10 cellular contexts compared by ENCODE assay signal in the genomic region with DNA sequence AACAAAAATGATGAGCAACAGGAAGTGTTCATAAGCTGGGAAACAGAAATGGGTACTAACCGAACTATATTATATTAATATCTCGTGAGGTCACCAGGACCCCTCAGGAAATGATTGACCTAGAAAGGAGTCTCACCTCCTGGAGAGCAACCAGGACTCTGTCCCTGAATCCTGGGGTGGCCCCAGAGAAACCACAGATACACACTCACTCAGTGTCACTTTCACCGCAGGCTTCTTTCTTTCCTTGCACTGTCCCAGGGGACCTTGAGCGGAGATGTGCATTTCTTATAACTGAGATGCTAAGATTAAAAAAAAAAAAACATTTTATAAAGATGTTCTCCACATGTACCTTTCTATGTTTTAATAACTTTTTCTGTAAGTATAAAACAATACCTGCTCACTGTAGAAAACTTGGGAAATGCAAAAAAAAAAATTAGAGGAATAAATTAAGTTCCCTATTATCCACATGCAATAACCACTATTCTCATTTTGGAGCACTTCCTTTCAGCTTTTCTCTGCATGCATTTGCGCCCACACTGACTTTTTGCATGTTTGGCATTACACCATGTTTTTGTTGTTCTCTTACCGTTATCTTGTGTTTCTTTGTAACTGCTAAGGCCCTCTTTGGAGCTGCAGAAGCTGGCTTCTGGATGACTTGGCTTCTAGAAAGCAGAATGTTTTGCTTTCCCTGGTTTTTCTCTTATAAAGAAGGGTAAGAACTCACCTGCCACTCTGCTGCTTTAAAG. TPM values are rescaled to one million over a fixed set of nuclear protein-coding genes. Genes with fewer than 3 reads are reported as not detected.
DNase-seq lines count a peak whose midpoint lies in the region; ATAC-seq, FAIRE-seq and TF ChIP-seq lines count a peak whose summit lies in the region.
"Had no signal": no experiment of that assay in that cellular context is flagged by ENCODE, and none has a peak within 500 bp of the region (broad histone marks: within the 10 kb centered on the region; RNA-seq: fewer than 3 reads in every experiment).

No MANE protein-coding gene starts in this region.

- peak; percentile 76 for FAIRE-seq in GM19239 (lab: Jason Lieb, UNC)

- peak overlapping the region; percentile 50 for H3K9ac ChIP-seq in adipocyte (ENCODE audit: low read length)

- peaks cover 13 to 22% (median 19%) of the 10 kb centered on the region in 4 donors for H3K4me1 Mint-ChIP-seq in CD4-positive, alpha-beta memory T cell
- peaks cover 22% of the 10 kb centered on the region for H3K4me1 Mint-ChIP-seq in activated CD8-positive, alpha-beta T cell treated with anti-CD3 and anti-CD28 coated beads for 36 hours (ENCODE audit: low read depth)

- H3K79me2 ChIP-seq in ACC112 (ENCODE audit: control insufficient read depth, insufficient read depth, low read length, unreplicated experiment) = peaks cover 35% of the 10 kb centered on the region

- H3K9me3 ChIP-seq in adipocyte (ENCODE audit: control insufficient read depth, low read length) (no peaks in the 10 kb centered on the region), upper lobe of left lung (no peaks in the 10 kb centered on the region)
- no peaks in the 10 kb centered on the region for H3K9me3 ChIP-seq in CD4-positive, alpha-beta memory T cell (ENCODE audit: control insufficient read depth in 1 of 2, low read length in 2 of 2)
- H3K9me3 ChIP-seq: gastroesophageal sphincter had no signal

- no peak overlapping the region for H2AFZ ChIP-seq in ACC112 (ENCODE audit: low read length, unreplicated experiment)

- H3K27me3 ChIP-seq in ACC112 (ENCODE audit: insufficient read depth, low read length) = no peaks in the 10 kb centered on the region
- no peaks in the 10 kb centered on the region for H3K27me3 ChIP-seq in adipocyte (replicated peaks; ENCODE audit: control insufficient read depth, insufficient read depth, low read length)
- no peaks in the 10 kb centered on the region for H3K27me3 ChIP-seq in CD4-positive, alpha-beta memory T cell (ENCODE audit: insufficient read depth, low read length)
- H3K27me3 ChIP-seq in upper lobe of left lung = no peaks in the 10 kb centered on the region
- H3K27me3 ChIP-seq: gastroesophageal sphincter had no signal

- TF ChIP-seq POLR2A in upper lobe of left lung (IDR thresholded peaks at IDR 0.05) = no peak

- peaks cover 56% of the 10 kb centered on the region for H3K4me1 ChIP-seq in ACC112 (ENCODE audit: control insufficient read depth, insufficient read depth, low read length, unreplicated experiment)
- H3K4me1 ChIP-seq in adipocyte (ENCODE audit: control insufficient read depth, insufficient read depth, low read length) = peaks cover 75% of the 10 kb centered on the region
- H3K4me1 ChIP-seq in CD4-positive, alpha-beta memory T cell (ENCODE audit: insufficient read depth, low read length) = peaks cover 6% of the 10 kb centered on the region
- peaks cover 46 to 67% (median 60%) of the 10 kb centered on the region in 4 donors for H3K4me1 ChIP-seq in upper lobe of left lung

- POLR2A ChIA-PET in CD4-positive, alpha-beta memory T cell (lab: Charles Lee; ENCODE audit: partially characterized antibody) = no interaction called here
- POLR2A ChIA-PET in activated CD8-positive, alpha-beta T cell treated with anti-CD3 and anti-CD28 coated beads for 36 hours (lab: Charles Lee) = interaction anchor here (1.0 kb wide), 1 partner anchor 14 kb away, joined by 3 read pairs; no protein-coding TSS in a partner anchor

- CTCF ChIA-PET in CD4-positive, alpha-beta memory T cell (lab: Charles Lee; ENCODE audit: partially characterized antibody) = no interaction called here
- CTCF ChIA-PET in activated CD8-positive, alpha-beta T cell treated with anti-CD3 and anti-CD28 coated beads for 36 hours (lab: Charles Lee) = interaction anchor here (1.1 kb wide), 1 partner anchor 101 kb away, joined by 3 read pairs; no protein-coding TSS in a partner anchor

- no peaks in the 10 kb centered on the region for H3K27me3 Mint-ChIP-seq in CD4-positive, alpha-beta memory T cell
- no peaks in the 10 kb centered on the region for H3K27me3 Mint-ChIP-seq in activated CD8-positive, alpha-beta T cell treated with anti-CD3 and anti-CD28 coated beads for 36 hours

- DNase-seq in GM19239 (ENCODE audit: insufficient read length, low spot score) (peak; percentile 43), adipocyte (ENCODE audit: low read depth) (no peak), AG08395 (ENCODE audit: low spot score) (no peak), upper lobe of left lung (no peak)
- DNase-seq in CD4-positive, alpha-beta memory T cell = no peak
- no peak for DNase-seq in activated CD8-positive, alpha-beta T cell treated with anti-CD3 and anti-CD28 coated beads for 36 hours

- no peak for TF ChIP-seq CTCF in upper lobe of left lung (IDR thresholded peaks at IDR 0.05)
- no peak for TF ChIP-seq CTCF in activated CD8-positive, alpha-beta T cell treated with anti-CD3 and anti-CD28 coated beads for 36 hours (IDR thresholded peaks at IDR 0.05)

- WGBS in upper lobe of left lung, 2 donors = 68 to 71% methylated on average over 6 of the region's 6 CpGs

- H3K4me3 ChIP-seq in ACC112 (ENCODE audit: low read depth, low read length) (no peak overlapping the region), adipocyte (ENCODE audit: low read length) (peak overlapping the region; percentile 21), upper lobe of left lung (no peak overlapping the region)
- H3K4me3 ChIP-seq in CD4-positive, alpha-beta memory T cell (ENCODE audit: low read length in 2 of 2) = no peak overlapping the region
- H3K4me3 ChIP-seq: gastroesophageal sphincter had no signal

- peaks cover 6 to 14% of the 10 kb centered on the region in 2 donors for H3K36me3 Mint-ChIP-seq in CD4-positive, alpha-beta memory T cell
- H3K36me3 Mint-ChIP-seq in activated CD8-positive, alpha-beta T cell treated with anti-CD3 and anti-CD28 coated beads for 36 hours (ENCODE audit: low read depth) = peaks cover under 1% of the 10 kb centered on the region

- H3K36me3 ChIP-seq in ACC112 (ENCODE audit: insufficient read depth, low read length) (no peaks in the 10 kb centered on the region), adipocyte (ENCODE audit: control insufficient read depth, insufficient read depth, low read length, severe bottlenecking) (no peaks in the 10 kb centered on the region), upper lobe of left lung (peaks cover 0 to 6% (median 1%) of the 10 kb centered on the region in 4 donors)
- no peaks in the 10 kb centered on the region for H3K36me3 ChIP-seq in CD4-positive, alpha-beta memory T cell (ENCODE audit: insufficient read depth, low read length)
- H3K36me3 ChIP-seq: gastroesophageal sphincter had no signal

- H3K27ac ChIP-seq in ACC112 (ENCODE audit: low read depth, low read length) (0 out of 2 replicates have a peak overlapping the region, but pooled peaks have one; percentile 11), upper lobe of left lung (peak overlapping the region in 2 of 4 donors; percentile 59 to 61)
- H3K27ac ChIP-seq in CD4-positive, alpha-beta memory T cell (ENCODE audit: low read depth, low read length) = no peak overlapping the region

- intact Hi-C loops in CD4-positive, alpha-beta memory T cell (cut with micrococcal nuclease) = no loop called here
- intact Hi-C loops in activated CD8-positive, alpha-beta T cell treated with anti-CD3 and anti-CD28 coated beads for 36 hours (cut with micrococcal nuclease) = no loop called here

- H3K4me3 Mint-ChIP-seq in CD4-positive, alpha-beta memory T cell = no peak overlapping the region
- no peak overlapping the region for H3K4me3 Mint-ChIP-seq in activated CD8-positive, alpha-beta T cell treated with anti-CD3 and anti-CD28 coated beads for 36 hours
- H3K4me3 Mint-ChIP-seq: stimulated activated effector memory CD8-positive, alpha-beta T cell treated with anti-CD3 and anti-CD28 coated beads, Interleukin-12 subunit alpha, Interleukin-12 subunit beta, amount 100 ng/mL, for 72 hours had no signal

- no peaks in the 10 kb centered on the region for H3K9me3 Mint-ChIP-seq in CD4-positive, alpha-beta memory T cell
- H3K9me3 Mint-ChIP-seq in activated CD8-positive, alpha-beta T cell treated with anti-CD3 and anti-CD28 coated beads for 36 hours = no peaks in the 10 kb centered on the region
- H3K9me3 Mint-ChIP-seq: stimulated activated effector memory CD8-positive, alpha-beta T cell treated with anti-CD3 and anti-CD28 coated beads, Interleukin-12 subunit alpha, Interleukin-12 subunit beta, amount 100 ng/mL, for 72 hours had no signal

- no peak overlapping the region for H3K27ac Mint-ChIP-seq in CD4-positive, alpha-beta memory T cell
- H3K27ac Mint-ChIP-seq in activated CD8-positive, alpha-beta T cell treated with anti-CD3 and anti-CD28 coated beads for 36 hours = no peak overlapping the region
- H3K27ac Mint-ChIP-seq: stimulated activated effector memory CD8-positive, alpha-beta T cell treated with anti-CD3 and anti-CD28 coated beads, Interleukin-12 subunit alpha, Interleukin-12 subunit beta, amount 100 ng/mL, for 72 hours had no signal

- TF ChIP-seq EP300 in upper lobe of left lung (IDR thresholded peaks at IDR 0.05) = no peak

- peak; percentile 88 for ATAC-seq in HG02798 (IDR thresholded peaks at IDR 0.05; ENCODE audit: poor library complexity, unreplicated experiment)
- ATAC-seq in upper lobe of left lung (ENCODE audit: low FRiP score in 2 of 2) = no peak
- ATAC-seq in activated CD8-positive, alpha-beta T cell treated with anti-CD3 and anti-CD28 coated beads for 36 hours = no peak
- ATAC-seq: gastroesophageal sphincter had no signal

RNA-seq across cellular contexts. Expression of a gene that starts 15.0 kb away (rescaled TPM):
- total RNA-seq in CD4-positive, alpha-beta memory T cell = 10 to 100 TPM; 20.7 to 21.3 TPM
- polyA plus RNA-seq in CD4-positive, alpha-beta memory T cell = 1 to 10 TPM; 5.3 to 7.3 TPM
- total RNA-seq in upper lobe of left lung = 10 to 100 TPM; 24.7 to 71.2 (median 38.0) TPM
- 10 to 100 TPM; 11.5 to 12.5 TPM for total RNA-seq in activated CD8-positive, alpha-beta T cell treated with anti-CD3 and anti-CD28 coated beads for 36 hours

RNA-seq across cellular contexts. Expression of a gene that starts 41.1 kb away (rescaled TPM):
- 10 to 100 TPM; 11.0 to 11.9 TPM for total RNA-seq in CD4-positive, alpha-beta memory T cell
- 10 to 100 TPM; 19.7 to 23.2 TPM for polyA plus RNA-seq in CD4-positive, alpha-beta memory T cell
- total RNA-seq in upper lobe of left lung = 10 to 100 TPM; 12.6 to 26.2 (median 22.2) TPM
- total RNA-seq in activated CD8-positive, alpha-beta T cell treated with anti-CD3 and anti-CD28 coated beads for 36 hours = 10 to 100 TPM; 78.6 to 78.7 TPM
